Comparison of ENCODE assay signal across 29 cellular contexts in genomic region chr5:11224788-11225187, GRCh38.
"Had no signal": no experiment of that assay in that cellular context is flagged by ENCODE, and none has a peak within 500 bp of the region (broad histone marks: within the 10 kb centered on the region; RNA-seq: fewer than 3 reads in every experiment).

No MANE protein-coding gene starts in this region.

- DNase-seq: naive thymus-derived CD8-positive, alpha-beta T cell; nephron progenitor cell; occipital lobe; ovary; posterior cingulate gyrus; psoas muscle; right cardiac atrium; right lobe of liver; sigmoid colon; small intestine; stimulated activated CD4-positive, alpha-beta T cell treated with anti-CD3 and anti-CD28 coated beads, Interleukin-15, amount 100 ng/mL, for 24 hours; stimulated activated CD4-positive, alpha-beta T cell treated with anti-CD3 and anti-CD28 coated beads, Interleukin-2, amount 100 ng/mL, for 24 hours; stimulated activated CD4-positive, alpha-beta T cell treated with anti-CD3 and anti-CD28 coated beads, Interleukin-2, amount 100 ng/mL, for 48 hours; stimulated activated CD4-positive, alpha-beta T cell treated with anti-CD3 and anti-CD28 coated beads, Interleukin-4, amount 100 ng/mL, for 24 hours; stimulated activated naive B cell treated with anti-CD40 and anti-IgM and Interleukin-4, amounts not matched to agents 10 μg/mL and 1 μg/mL and 100 μg/mL, for 72 hours; stimulated activated naive CD4-positive, alpha-beta T cell treated with Interleukin-2 at 50 U/mL for 16 hours; stomach; thyroid gland; trophoblast cell; upper lobe of left lung had no signal

- ATAC-seq: naive thymus-derived CD8-positive, alpha-beta T cell; psoas muscle; right cardiac atrium; stimulated activated effector memory CD8-positive, alpha-beta T cell treated with anti-CD3 and anti-CD28 coated beads, Interleukin-12 subunit alpha, Interleukin-12 subunit beta, amount 100 ng/mL, for 72 hours; stimulated activated naive B cell treated with anti-CD40 and anti-IgM and Interleukin-4, amounts not matched to agents 10 μg/mL and 1 μg/mL and 100 μg/mL, for 72 hours had no signal

- H3K4me1 ChIP-seq: parathyroid adenoma, psoas muscle, right lobe of liver, sigmoid colon, stomach, thyroid gland, tibial nerve, upper lobe of left lung, vagina had no signal

- H3K4me3 Mint-ChIP-seq: naive thymus-derived CD8-positive, alpha-beta T cell; nephron progenitor cell; neural crest cell; stimulated activated effector memory CD8-positive, alpha-beta T cell treated with anti-CD3 and anti-CD28 coated beads, Interleukin-12 subunit alpha, Interleukin-12 subunit beta, amount 100 ng/mL, for 72 hours; stimulated activated naive B cell treated with anti-CD40 and anti-IgM and Interleukin-4, amounts not matched to agents 10 μg/mL and 1 μg/mL and 100 μg/mL, for 72 hours; stimulated activated naive CD8-positive, alpha-beta T cell treated with anti-CD3 and anti-CD28 coated beads, Interleukin-15, Interleukin-2, amounts not matched to agents 100 ng/mL and 50 ng/mL, for 24 hours had no signal

- H3K36me3 ChIP-seq: neutrophil, ovary, right lobe of liver, sigmoid colon, stomach, thoracic aorta, thyroid gland, tibial nerve, upper lobe of left lung, vagina had no signal

- H3K4me1 Mint-ChIP-seq: naive thymus-derived CD8-positive, alpha-beta T cell; nephron progenitor cell; neural crest cell; stimulated activated effector memory CD8-positive, alpha-beta T cell treated with anti-CD3 and anti-CD28 coated beads, Interleukin-12 subunit alpha, Interleukin-12 subunit beta, amount 100 ng/mL, for 72 hours; stimulated activated naive B cell treated with anti-CD40 and anti-IgM and Interleukin-4, amounts not matched to agents 10 μg/mL and 1 μg/mL and 100 μg/mL, for 72 hours had no signal

- H3K27me3 Mint-ChIP-seq: progenitor cell of endocrine pancreas; stimulated activated naive CD8-positive, alpha-beta T cell treated with anti-CD3 and anti-CD28 coated beads, Interleukin-15, Interleukin-2, amounts not matched to agents 100 ng/mL and 50 ng/mL, for 24 hours had no signal

- H3K9me3 Mint-ChIP-seq: neural crest cell; stimulated activated effector memory CD8-positive, alpha-beta T cell treated with anti-CD3 and anti-CD28 coated beads, Interleukin-12 subunit alpha, Interleukin-12 subunit beta, amount 100 ng/mL, for 72 hours; stimulated activated naive B cell treated with anti-CD40 and anti-IgM and Interleukin-4, amounts not matched to agents 10 μg/mL and 1 μg/mL and 100 μg/mL, for 72 hours; stimulated activated naive CD8-positive, alpha-beta T cell treated with anti-CD3 and anti-CD28 coated beads, Interleukin-15, Interleukin-2, amounts not matched to agents 100 ng/mL and 50 ng/mL, for 24 hours had no signal

- H3K36me3 Mint-ChIP-seq: naive thymus-derived CD8-positive, alpha-beta T cell; stimulated activated effector memory CD8-positive, alpha-beta T cell treated with anti-CD3 and anti-CD28 coated beads, Interleukin-12 subunit alpha, Interleukin-12 subunit beta, amount 100 ng/mL, for 72 hours; stimulated activated naive B cell treated with anti-CD40 and anti-IgM and Interleukin-4, amounts not matched to agents 10 μg/mL and 1 μg/mL and 100 μg/mL, for 72 hours had no signal

- H3K9me3 ChIP-seq: neutrophil, ovary, psoas muscle, right lobe of liver, sigmoid colon, stomach, thoracic aorta, thyroid gland, tibial nerve, upper lobe of left lung, vagina had no signal

- H3K27ac Mint-ChIP-seq: naive thymus-derived CD8-positive, alpha-beta T cell; nephron progenitor cell; progenitor cell of endocrine pancreas; stimulated activated effector memory CD8-positive, alpha-beta T cell treated with anti-CD3 and anti-CD28 coated beads, Interleukin-12 subunit alpha, Interleukin-12 subunit beta, amount 100 ng/mL, for 72 hours; stimulated activated naive B cell treated with anti-CD40 and anti-IgM and Interleukin-4, amounts not matched to agents 10 μg/mL and 1 μg/mL and 100 μg/mL, for 72 hours; stimulated activated naive CD8-positive, alpha-beta T cell treated with anti-CD3 and anti-CD28 coated beads, Interleukin-15, Interleukin-2, amounts not matched to agents 100 ng/mL and 50 ng/mL, for 24 hours had no signal

- H3K4me3 ChIP-seq: ovary, psoas muscle, right lobe of liver, sigmoid colon, stomach, thoracic aorta, thyroid gland, tibial nerve, upper lobe of left lung, vagina had no signal
